ENCODE assay signal across 20 cellular contexts in the genomic region with DNA sequence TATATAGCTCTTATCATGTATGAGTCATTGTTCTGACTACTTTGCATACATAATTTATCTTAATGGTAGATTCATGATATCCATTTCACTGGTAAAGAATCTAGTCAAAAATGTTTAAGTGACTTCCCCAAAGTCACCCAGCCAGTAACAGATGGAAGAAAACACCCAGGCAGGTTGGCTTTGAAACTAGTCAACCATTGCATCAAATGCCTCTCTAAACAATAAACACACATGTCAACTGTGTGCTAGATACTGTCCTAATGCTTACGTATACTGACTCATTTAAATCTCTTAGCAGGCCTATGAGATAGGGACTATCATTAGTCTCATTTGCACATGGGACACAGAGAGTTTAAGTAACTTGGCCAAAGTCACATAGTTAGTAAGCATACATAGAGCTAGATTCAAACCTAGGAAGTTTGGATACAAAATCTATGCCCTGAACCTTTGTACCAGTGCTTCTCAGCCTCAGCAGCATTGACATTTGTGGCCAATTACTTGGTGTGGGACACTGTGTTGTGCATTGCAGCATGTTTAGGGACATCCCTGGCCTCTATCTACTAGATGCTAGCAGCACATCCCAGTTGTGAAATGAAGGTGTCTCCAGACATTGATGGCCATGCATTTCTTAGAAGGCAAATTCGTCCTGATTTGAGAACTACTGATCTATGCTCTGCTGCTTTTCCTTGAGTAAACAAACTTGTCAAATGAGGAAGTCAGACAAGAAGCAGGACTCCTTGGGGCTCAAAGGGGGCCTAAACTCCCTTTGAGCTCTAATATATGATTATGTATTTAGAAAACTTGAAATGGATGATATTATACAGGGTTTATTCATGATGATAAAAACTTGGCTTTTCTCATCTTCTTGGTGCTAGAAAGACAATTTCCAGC.
DNase-seq lines count a peak whose midpoint lies in the region; ATAC-seq and TF ChIP-seq lines count a peak whose summit lies in the region.
"Had no signal": no experiment of that assay in that cellular context is flagged by ENCODE, and none has a peak within 500 bp of the region (broad histone marks: within the 10 kb centered on the region; RNA-seq: fewer than 3 reads in every experiment).

No MANE protein-coding gene starts in this region.

- no peaks in the 10 kb centered on the region for H3K9me3 Mint-ChIP-seq in endodermal cell
- H3K9me3 Mint-ChIP-seq: CD4-positive, alpha-beta T cell had no signal

- intact Hi-C loops in esophagus muscularis mucosa (cut with DNase I): no loop called here

- TF ChIP-seq CTCF in esophagus muscularis mucosa (IDR thresholded peaks at IDR 0.05): no peak
- no peak for TF ChIP-seq CTCF in endodermal cell (conservative IDR thresholded peaks at IDR 0.05)

- H3K27ac Mint-ChIP-seq in endodermal cell: no peak overlapping the region
- H3K27ac Mint-ChIP-seq: CD4-positive, alpha-beta T cell had no signal

- H3K27me3 ChIP-seq in esophagus muscularis mucosa (no peaks in the 10 kb centered on the region), endodermal cell (ENCODE audit: control insufficient read depth, insufficient read depth, low read length, poor library complexity, severe bottlenecking) (no peaks in the 10 kb centered on the region)
- H3K27me3 ChIP-seq: BLaER1 treated with 17β-estradiol and CSF1 and Interleukin-3, amounts not matched to agents 10 nM and 100 nM; SJSA1 had no signal

- no peaks in the 10 kb centered on the region for H3K27me3 Mint-ChIP-seq in endodermal cell (ENCODE audit: insufficient read depth)

- H3K27ac ChIP-seq in esophagus muscularis mucosa (replicated peaks in 1 of 4) (no peak overlapping the region), endodermal cell (ENCODE audit: low read depth, low read length) (no peak overlapping the region)
- H3K27ac ChIP-seq: BLaER1 treated with 17β-estradiol and CSF1 and Interleukin-3, amounts not matched to agents 10 nM and 100 nM; SJSA1 had no signal

- H3K9ac ChIP-seq in endodermal cell (ENCODE audit: extremely low read depth, low read length, poor library complexity, severe bottlenecking): no peak overlapping the region
- H3K9ac ChIP-seq: BLaER1 treated with 17β-estradiol and CSF1 and Interleukin-3, amounts not matched to agents 10 nM and 100 nM had no signal

- no peak for TF ChIP-seq EP300 in esophagus muscularis mucosa (IDR thresholded peaks at IDR 0.05)

- no peaks in the 10 kb centered on the region for H3K36me3 Mint-ChIP-seq in endodermal cell (ENCODE audit: low read depth)

- H3K9me3 ChIP-seq in esophagus muscularis mucosa (no peaks in the 10 kb centered on the region), endodermal cell (ENCODE audit: control insufficient read depth, low read length) (no peaks in the 10 kb centered on the region)
- H3K9me3 ChIP-seq: SJSA1 had no signal

- no peaks in the 10 kb centered on the region for H3K36me3 ChIP-seq in esophagus muscularis mucosa
- no peaks in the 10 kb centered on the region for H3K36me3 ChIP-seq in endodermal cell (ENCODE audit: control insufficient read depth, insufficient read depth, low read length)
- H3K36me3 ChIP-seq: BLaER1 treated with 17β-estradiol and CSF1 and Interleukin-3, amounts not matched to agents 10 nM and 100 nM; SJSA1 had no signal

- H3K4me1 Mint-ChIP-seq in endodermal cell: peaks cover 6% of the 10 kb centered on the region

- H3K4me3 ChIP-seq in esophagus muscularis mucosa (no peak overlapping the region), endodermal cell (ENCODE audit: low read length) (no peak overlapping the region)
- H3K4me3 ChIP-seq: BLaER1 treated with 17β-estradiol and CSF1 and Interleukin-3, amounts not matched to agents 10 nM and 100 nM; SJSA1 had no signal

- 67% methylated on average over 2 of the region's 2 CpGs for WGBS in esophagus muscularis mucosa
- WGBS in endodermal cell (ENCODE audit: insufficient coverage in 1 of 2, insufficient read length in 1 of 2), 2 experiments: 87 to 91% methylated on average over 2 of the region's 2 CpGs

- H3K4me1 ChIP-seq in esophagus muscularis mucosa: peaks cover 0 to 17% (median 0%) of the 10 kb centered on the region in 4 donors
- no peaks in the 10 kb centered on the region for H3K4me1 ChIP-seq in endodermal cell (ENCODE audit: control insufficient read depth, insufficient read depth, low read length)
- H3K4me1 ChIP-seq: SJSA1 had no signal

- peak; percentile 4 for DNase-seq in SIG-M5 treated with dmso at 0.1 percent for 504 hours (lab: John Stamatoyannopoulos, UW; ENCODE audit: unreplicated experiment)
- no peak for DNase-seq in SIG-M5 (lab: John Stamatoyannopoulos, UW)
- DNase-seq in NCI-H1694 (lab: John Stamatoyannopoulos, UW): peak; percentile 41
- peak; percentile 72 for DNase-seq in esophagus muscularis mucosa (ENCODE audit: extremely low spot score)
- no peak for DNase-seq in NCI-H2107 (lab: John Stamatoyannopoulos, UW)
- DNase-seq in endodermal cell: no peak
- DNase-seq: CD4-positive, alpha-beta T cell; H7; IMR-90; NCI-H1092 treated with DMSO at 0.1 percent for 48 hours; NCI-H1436; NCI-H2029 treated with DMSO at 0.1 percent for 48 hours; NCI-H345; NCI-H510A treated with DMSO at 0.1 percent for 48 hours; NCI-H82; NK-92 treated with Interleukin-12 subunit alpha and Interleukin-12 subunit beta, amount 100 ng/mL, for 24 hours; PC-3 had no signal

- no peak for TF ChIP-seq POLR2A in esophagus muscularis mucosa (IDR thresholded peaks at IDR 0.05; ENCODE audit: low read depth)

- H3K4me3 Mint-ChIP-seq in endodermal cell: no peak overlapping the region
- H3K4me3 Mint-ChIP-seq: CD4-positive, alpha-beta T cell had no signal

- no peak for ATAC-seq in HG03196 (IDR thresholded peaks at IDR 0.05; ENCODE audit: unreplicated experiment)
- ATAC-seq: PC-3 had no signal

Comparison
In these comparisons a context has a peak if more than half of its experiments do, and no peak if none do; other contexts are left out.
1. DNase-seq: peak in SIG-M5 treated with dmso at 0.1 percent for 504 hours (single experiment), NCI-H1694 (single experiment) and esophagus muscularis mucosa (single experiment); none in SIG-M5 (single experiment), NCI-H2107 (single experiment) and endodermal cell (single experiment).